Comparison of ENCODE assay signal across 1 cellular context in genomic region chr9:127396253-127396807, GRCh38.
TF ChIP-seq lines count a peak whose summit lies in the region.

No MANE protein-coding gene starts in this region.

TF ChIP-seq in K562, 482 proteins besides CTCF, POLR2A, EP300 and RAD21 (continued from another document and continues in another):
- TF ChIP-seq, protein P1, sequence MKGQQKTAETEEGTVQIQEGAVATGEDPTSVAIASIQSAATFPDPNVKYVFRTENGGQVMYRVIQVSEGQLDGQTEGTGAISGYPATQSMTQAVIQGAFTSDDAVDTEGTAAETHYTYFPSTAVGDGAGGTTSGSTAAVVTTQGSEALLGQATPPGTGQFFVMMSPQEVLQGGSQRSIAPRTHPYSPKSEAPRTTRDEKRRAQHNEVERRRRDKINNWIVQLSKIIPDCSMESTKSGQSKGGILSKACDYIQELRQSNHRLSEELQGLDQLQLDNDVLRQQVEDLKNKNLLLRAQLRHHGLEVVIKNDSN (CRISPR knock-in tag; IDR thresholded peaks at IDR 0.05), result peak; percentile 92
- TF ChIP-seq ATF7 (IDR thresholded peaks at IDR 0.05), result no peak
- TF ChIP-seq HSF4 (CRISPR knock-in tag; IDR thresholded peaks at IDR 0.05; ENCODE audit: borderline replicate concordance), result no peak
- TF ChIP-seq COPS2 (conservative IDR thresholded peaks at IDR 0.05), result no peak
- no peak; the same call in 1 of the 2 replicates for TF ChIP-seq AFF4 (CRISPR knock-in tag; IDR thresholded peaks at IDR 0.05)
- no peak for TF ChIP-seq ZNF449 (CRISPR knock-in tag; IDR thresholded peaks at IDR 0.05)
- TF ChIP-seq SIN3A (IDR thresholded peaks at IDR 0.05; ENCODE audit: borderline replicate concordance in 2 of 2, control insufficient read depth in 1 of 2, low read depth in 2 of 2, low read length in 2 of 2), result peak in 1 of 2 experiments; percentile 65; a peak in 1 of 4 replicates
- TF ChIP-seq HDGF (IDR thresholded peaks at IDR 0.05), result no peak
- no peak for TF ChIP-seq TSHZ1 (CRISPR knock-in tag; IDR thresholded peaks at IDR 0.05)
- TF ChIP-seq E2F6 (IDR thresholded peaks at IDR 0.05; ENCODE audit: borderline replicate concordance in 1 of 2, extremely low read depth in 1 of 2, insufficient read depth in 1 of 2, insufficient read length in 1 of 2, low read depth in 1 of 2, low read length in 1 of 2, poor library complexity in 1 of 2, severe bottlenecking in 1 of 2), result peak; percentile 97 to 98
- no peak for TF ChIP-seq STAG1 (CRISPR knock-in tag; IDR thresholded peaks at IDR 0.05; ENCODE audit: borderline replicate concordance)
- no peak for TF ChIP-seq FOXP4 (CRISPR knock-in tag; IDR thresholded peaks at IDR 0.05; ENCODE audit: borderline replicate concordance)
- no peak for TF ChIP-seq CSDE1 (IDR thresholded peaks at IDR 0.05)
- TF ChIP-seq CBFB (CRISPR knock-in tag; IDR thresholded peaks at IDR 0.05), result peak; percentile 66; the same call in 1 of the 2 replicates
- TF ChIP-seq NRF1 (conservative IDR thresholded peaks at IDR 0.05 in 1 of 2, IDR thresholded peaks at IDR 0.05 in 1 of 2), result no peak
- TF ChIP-seq NKRF (IDR thresholded peaks at IDR 0.05; ENCODE audit: borderline replicate concordance), result peak; percentile 88; the same call in 1 of the 2 replicates
- TF ChIP-seq HDAC1 (IDR thresholded peaks at IDR 0.05), result peak in 1 of 2 experiments; percentile 92; a peak in 2 of 4 replicates
- TF ChIP-seq, protein P2, sequence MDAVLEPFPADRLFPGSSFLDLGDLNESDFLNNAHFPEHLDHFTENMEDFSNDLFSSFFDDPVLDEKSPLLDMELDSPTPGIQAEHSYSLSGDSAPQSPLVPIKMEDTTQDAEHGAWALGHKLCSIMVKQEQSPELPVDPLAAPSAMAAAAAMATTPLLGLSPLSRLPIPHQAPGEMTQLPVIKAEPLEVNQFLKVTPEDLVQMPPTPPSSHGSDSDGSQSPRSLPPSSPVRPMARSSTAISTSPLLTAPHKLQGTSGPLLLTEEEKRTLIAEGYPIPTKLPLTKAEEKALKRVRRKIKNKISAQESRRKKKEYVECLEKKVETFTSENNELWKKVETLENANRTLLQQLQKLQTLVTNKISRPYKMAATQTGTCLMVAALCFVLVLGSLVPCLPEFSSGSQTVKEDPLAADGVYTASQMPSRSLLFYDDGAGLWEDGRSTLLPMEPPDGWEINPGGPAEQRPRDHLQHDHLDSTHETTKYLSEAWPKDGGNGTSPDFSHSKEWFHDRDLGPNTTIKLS (IDR thresholded peaks at IDR 0.05; ENCODE audit: borderline replicate concordance, low read depth), result peak; percentile 42; the same call in 1 of the 2 replicates
- TF ChIP-seq THRAP3 (IDR thresholded peaks at IDR 0.05; ENCODE audit: borderline replicate concordance), result no peak
- peak; percentile 92 for TF ChIP-seq SAP30 (IDR thresholded peaks at IDR 0.05; ENCODE audit: borderline replicate concordance, insufficient read depth, low read depth, low read length, poor library complexity, severe bottlenecking)
- TF ChIP-seq, protein P3, sequence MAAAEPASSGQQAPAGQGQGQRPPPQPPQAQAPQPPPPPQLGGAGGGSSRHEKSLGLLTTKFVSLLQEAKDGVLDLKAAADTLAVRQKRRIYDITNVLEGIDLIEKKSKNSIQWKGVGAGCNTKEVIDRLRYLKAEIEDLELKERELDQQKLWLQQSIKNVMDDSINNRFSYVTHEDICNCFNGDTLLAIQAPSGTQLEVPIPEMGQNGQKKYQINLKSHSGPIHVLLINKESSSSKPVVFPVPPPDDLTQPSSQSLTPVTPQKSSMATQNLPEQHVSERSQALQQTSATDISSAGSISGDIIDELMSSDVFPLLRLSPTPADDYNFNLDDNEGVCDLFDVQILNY (CRISPR knock-in tag; IDR thresholded peaks at IDR 0.05), result no peak
- TF ChIP-seq CBX1 (IDR thresholded peaks at IDR 0.05; ENCODE audit: low read depth), result no peak
- TF ChIP-seq ZFP36 (IDR thresholded peaks at IDR 0.05; ENCODE audit: low read depth, low read length, partially characterized antibody), result peak; percentile 5
- TF ChIP-seq KDM2B (CRISPR knock-in tag; IDR thresholded peaks at IDR 0.05), result peak; percentile 62; the same call in 1 of the 2 replicates
- no peak for TF ChIP-seq ZNF217 (CRISPR knock-in tag; IDR thresholded peaks at IDR 0.05)
- TF ChIP-seq TEAD1 (CRISPR knock-in tag; IDR thresholded peaks at IDR 0.05), result no peak
- TF ChIP-seq KDM1A (IDR thresholded peaks at IDR 0.05), result no peak
- 0 out of 4 replicates have a peak, but pooled peaks of 1 of the 2 experiments have one; percentile 23 for TF ChIP-seq MAZ (CRISPR knock-in tag; conservative IDR thresholded peaks at IDR 0.05 in 1 of 2, IDR thresholded peaks at IDR 0.05 in 1 of 2)
- no peak for TF ChIP-seq ZNF561 (CRISPR knock-in tag; conservative IDR thresholded peaks at IDR 0.05)
- TF ChIP-seq RAD51 (IDR thresholded peaks at IDR 0.05; ENCODE audit: borderline replicate concordance, low read depth), result peak; percentile 87
- TF ChIP-seq, protein P4, sequence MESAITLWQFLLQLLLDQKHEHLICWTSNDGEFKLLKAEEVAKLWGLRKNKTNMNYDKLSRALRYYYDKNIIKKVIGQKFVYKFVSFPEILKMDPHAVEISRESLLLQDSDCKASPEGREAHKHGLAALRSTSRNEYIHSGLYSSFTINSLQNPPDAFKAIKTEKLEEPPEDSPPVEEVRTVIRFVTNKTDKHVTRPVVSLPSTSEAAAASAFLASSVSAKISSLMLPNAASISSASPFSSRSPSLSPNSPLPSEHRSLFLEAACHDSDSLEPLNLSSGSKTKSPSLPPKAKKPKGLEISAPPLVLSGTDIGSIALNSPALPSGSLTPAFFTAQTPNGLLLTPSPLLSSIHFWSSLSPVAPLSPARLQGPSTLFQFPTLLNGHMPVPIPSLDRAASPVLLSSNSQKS (CRISPR knock-in tag; IDR thresholded peaks at IDR 0.05), result no peak
- peak; percentile 62; the same call in 1 of the 2 replicates for TF ChIP-seq KLF13 (tag; IDR thresholded peaks at IDR 0.05; ENCODE audit: borderline replicate concordance, low read depth)
- TF ChIP-seq FOSL1 (tag; conservative IDR thresholded peaks at IDR 0.05), result no peak
- no peak for TF ChIP-seq LARP7 (IDR thresholded peaks at IDR 0.05)
- 0 out of 2 replicates have a peak, but pooled peaks have one; percentile 10 for TF ChIP-seq E2F4 (CRISPR knock-in tag; IDR thresholded peaks at IDR 0.05; ENCODE audit: low read depth)
- 0 out of 2 replicates have a peak, but pooled peaks have one; percentile 16 for TF ChIP-seq XRCC5 (IDR thresholded peaks at IDR 0.05; ENCODE audit: low read depth, low read length)
- no peak for TF ChIP-seq SIX5 (IDR thresholded peaks at IDR 0.05; ENCODE audit: borderline replicate concordance in 1 of 2, insufficient read depth in 1 of 2, low read depth in 1 of 2, low read length in 2 of 2)
- TF ChIP-seq KHSRP (IDR thresholded peaks at IDR 0.05), result no peak
- TF ChIP-seq DACH1 (IDR thresholded peaks at IDR 0.05; ENCODE audit: partially characterized antibody), result no peak
- peak; percentile 74; the same call in 1 of the 2 replicates for TF ChIP-seq HDAC2 (IDR thresholded peaks at IDR 0.05)
- no peak for TF ChIP-seq ASH1L (IDR thresholded peaks at IDR 0.05; ENCODE audit: borderline replicate concordance, low read depth, partially characterized antibody)
- no peak for TF ChIP-seq NUFIP1 (IDR thresholded peaks at IDR 0.05; ENCODE audit: partially characterized antibody)
- TF ChIP-seq TAL1 (IDR thresholded peaks at IDR 0.05), result no peak
